Comparison of ENCODE assay signal across 21 cellular contexts in genomic region chr1:75131593-75132420, GRCh38. TPM values are rescaled to one million over a fixed set of nuclear protein-coding genes. Genes with fewer than 3 reads are reported as not detected.
DNase-seq lines count a peak whose midpoint lies in the region; ATAC-seq, FAIRE-seq and TF ChIP-seq lines count a peak whose summit lies in the region.
"Had no signal": no experiment of that assay in that cellular context is flagged by ENCODE, and none has a peak within 500 bp of the region (broad histone marks: within the 10 kb centered on the region; RNA-seq: fewer than 3 reads in every experiment).

No MANE protein-coding gene starts in this region.

- no peak overlapping the region for H3K4ac ChIP-seq in H9 (ENCODE audit: low read depth, low read length)
- H3K4ac ChIP-seq in H1 (replicated peaks; ENCODE audit: insufficient read length, low read depth, low read length): no peak overlapping the region

- no CpG with 5 or more reads among the region's 33 CpGs for WGBS in H9 (ENCODE audit: extremely low coverage, insufficient read length, low lambda C conversion rate)
- 2% methylated on average over 33 of the region's 33 CpGs; no CpG with 5 or more reads in 1 of the 2 experiments for WGBS in H1 (ENCODE audit: extremely low coverage in 1 of 2, insufficient coverage in 1 of 2, insufficient read length in 1 of 2, insufficient replicate concordance in 2 of 2, low coverage in 1 of 2, low lambda C conversion rate in 2 of 2, missing lambda C conversion rate in 1 of 2), 2 experiments
- WGBS in mesodermal cell (ENCODE audit: insufficient coverage in 2 of 2), 2 experiments: 2 to 4% methylated on average over 21 to 23 of the region's 33 CpGs

- H2BK20ac ChIP-seq in H9 (ENCODE audit: low read depth, low read length, poor library complexity, severe bottlenecking): no peak overlapping the region
- H2BK20ac ChIP-seq in H1 (ENCODE audit: low read length): 0 out of 2 replicates have a peak overlapping the region, but pooled peaks have one; percentile 11

- H3K4me2 ChIP-seq in H9 (ENCODE audit: insufficient read depth, insufficient read length, low read length): peak overlapping the region; percentile 58
- peak overlapping the region; percentile 89 to 98 for H3K4me2 ChIP-seq in H1 (ENCODE audit: insufficient read depth in 1 of 2, low read depth in 2 of 2, low read length in 2 of 2)

- no peak overlapping the region for H3K14ac ChIP-seq in H9 (ENCODE audit: insufficient read depth, low read length)
- no peak overlapping the region for H3K14ac ChIP-seq in H1 (ENCODE audit: insufficient read length)

- H3K4me3 ChIP-seq in H1 (ENCODE audit: extremely low read depth in 1 of 4, insufficient read depth in 2 of 4, low read depth in 3 of 4, low read length in 4 of 4) (peak overlapping the region in 3 of 4 experiments; percentile 14 to 70 (median 29); a peak in 4 of 8 replicates), mesodermal cell (ENCODE audit: extremely low read depth, insufficient read depth, low read length, poor library complexity, severe bottlenecking) (peak overlapping the region; percentile 49)

- TF ChIP-seq POLR2A in H1 (IDR thresholded peaks at IDR 0.05; ENCODE audit: control extremely low read depth in 1 of 2, low read depth in 2 of 2, low read length in 2 of 2): no peak

- TF ChIP-seq CTCF in H9 (conservative IDR thresholded peaks at IDR 0.05): no peak
- TF ChIP-seq CTCF in H1 (IDR thresholded peaks at IDR 0.05; ENCODE audit: control extremely low read depth in 1 of 3, insufficient read depth in 1 of 3, low read depth in 1 of 3, low read length in 3 of 3): no peak
- no peak for TF ChIP-seq CTCF in HFFc6 (IDR thresholded peaks at IDR 0.05)

- TF ChIP-seq EP300 in H1 (IDR thresholded peaks at IDR 0.05; ENCODE audit: borderline replicate concordance in 1 of 2, low read depth in 2 of 2, low read length in 2 of 2): no peak

- H3K27ac ChIP-seq in H9 (ENCODE audit: insufficient read length, low read depth, low read length) (no peak overlapping the region), H1 (ENCODE audit: low read depth, low read length) (no peak overlapping the region), mesodermal cell (ENCODE audit: low read depth, low read length, severe bottlenecking) (no peak overlapping the region)

- H3K9ac ChIP-seq in H9 (ENCODE audit: extremely low read depth, insufficient read length, low read length): no peak overlapping the region
- no peak overlapping the region for H3K9ac ChIP-seq in H1 (replicated peaks in 1 of 4; ENCODE audit: extremely low read depth in 1 of 4, low read depth in 3 of 4, low read length in 3 of 4)

- H2AK5ac ChIP-seq in H9 (ENCODE audit: insufficient read length, low read length) (no peak overlapping the region), H1 (ENCODE audit: low read depth, low read length) (no peak overlapping the region)

- H3K23me2 ChIP-seq in H9 (ENCODE audit: insufficient read length, low read depth, low read length, poor library complexity, severe bottlenecking) (peaks cover 41% of the 10 kb centered on the region), H1 (ENCODE audit: low read depth, low read length) (peaks cover 25% of the 10 kb centered on the region)

- H3K23ac ChIP-seq in H9 (ENCODE audit: insufficient read length, low read depth, low read length): no peak overlapping the region
- no peak overlapping the region for H3K23ac ChIP-seq in H1 (ENCODE audit: insufficient read length)

- H3K9me3 ChIP-seq in H9 (ENCODE audit: control insufficient read depth, low read depth, low read length): no peaks in the 10 kb centered on the region
- no peaks in the 10 kb centered on the region for H3K9me3 ChIP-seq in H1 (ENCODE audit: insufficient read depth in 2 of 2, low read depth in 1 of 2, low read length in 1 of 2)
- H3K9me3 ChIP-seq in mesodermal cell (ENCODE audit: control insufficient read depth, low read length): no peaks in the 10 kb centered on the region

- CTCF ChIA-PET in H1 (lab: Charles Lee; ENCODE audit: partially characterized antibody): interaction anchor here (0.9 to 7.9 kb wide), 13 partner anchors 26 to 362 kb away, joined by 3 to 39 read pairs (median 4); no protein-coding TSS in a partner anchor

- peaks cover 2 to 12% of the 10 kb centered on the region in 2 experiments; a peak in 1 of 5 replicates for H3K9me3 Mint-ChIP-seq in H9
- no peaks in the 10 kb centered on the region; the same call in 1 of the 2 replicates for H3K9me3 Mint-ChIP-seq in HFFc6
- H3K9me3 Mint-ChIP-seq: activated naive CD4-positive, alpha-beta T cell treated with anti-CD3 and anti-CD28 coated beads, Interleukin-2, amount 50 U/mL, for 24 hours had no signal

- ATAC-seq in HG03378 (IDR thresholded peaks at IDR 0.05; ENCODE audit: unreplicated experiment): no peak
- ATAC-seq: stimulated activated naive CD8-positive, alpha-beta T cell treated with anti-CD3 and anti-CD28 coated beads, Interleukin-15, Interleukin-2, amounts not matched to agents 100 U/mL and 50 U/mL, for 24 hours had no signal

- no peak overlapping the region for H2BK15ac ChIP-seq in H9 (ENCODE audit: low read depth, low read length)
- no peak overlapping the region for H2BK15ac ChIP-seq in H1 (ENCODE audit: low read length)

- H2BK12ac ChIP-seq in H9 (ENCODE audit: insufficient read length, low read depth, low read length) (no peak overlapping the region), H1 (ENCODE audit: low read depth, low read length) (peak overlapping the region; percentile 72; the same call in 1 of the 2 replicates)

- peaks cover 0 to 1% (median 0%) of the 10 kb centered on the region in 3 experiments; a peak in 1 of 7 replicates for H3K36me3 Mint-ChIP-seq in H9 (ENCODE audit: insufficient read depth in 1 of 3, low read depth in 3 of 3)
- H3K36me3 Mint-ChIP-seq in HFFc6 (ENCODE audit: low read depth): no peaks in the 10 kb centered on the region; the same call in 1 of the 2 replicates
- H3K36me3 Mint-ChIP-seq: activated naive CD4-positive, alpha-beta T cell treated with anti-CD3 and anti-CD28 coated beads, Interleukin-2, amount 50 U/mL, for 24 hours; CD4-positive, alpha-beta memory T cell had no signal

- H3K4me3 Mint-ChIP-seq in H9 (peak overlapping the region; percentile 29 to 79; a peak in 4 of 5 replicates), HFFc6 (no peak overlapping the region)
- H3K4me3 Mint-ChIP-seq: activated naive CD4-positive, alpha-beta T cell treated with anti-CD3 and anti-CD28 coated beads, Interleukin-2, amount 50 U/mL, for 24 hours had no signal

- H3K27ac Mint-ChIP-seq in H9 (no peak overlapping the region), HFFc6 (no peak overlapping the region)
- H3K27ac Mint-ChIP-seq: activated naive CD4-positive, alpha-beta T cell treated with anti-CD3 and anti-CD28 coated beads, Interleukin-2, amount 50 U/mL, for 24 hours; CD4-positive, alpha-beta memory T cell had no signal

- H2AFZ ChIP-seq in H9 (ENCODE audit: low read length) (no peak overlapping the region), H1 (ENCODE audit: low read length) (no peak overlapping the region)

- H3K79me1 ChIP-seq in H9 (ENCODE audit: insufficient read depth, low read depth, low read length, poor library complexity, severe bottlenecking) (no peaks in the 10 kb centered on the region), H1 (ENCODE audit: low read depth, low read length) (no peaks in the 10 kb centered on the region)

- peak; percentile 34 for DNase-seq in ELF-1 (ENCODE audit: low read depth, low spot score)
- no peak for DNase-seq in H9
- DNase-seq in H1 (ENCODE audit: low read depth in 1 of 2, low spot score in 2 of 2): peak in 1 of 2 experiments; percentile 55
- no peak for DNase-seq in C1 segment of cervical spinal cord (lab: John Stamatoyannopoulos, UW)
- DNase-seq in DMS153 treated with DMSO at 0.1 percent for 48 hours (lab: John Stamatoyannopoulos, UW; ENCODE audit: unreplicated experiment): no peak
- DNase-seq in HFFc6: no peak
- DNase-seq: activated CD4-positive, CD25-positive, alpha-beta regulatory T cell treated with anti-CD3 and anti-CD28 coated beads, Interleukin-2, amount 50 U/mL, for 72 hours; CD4-positive, alpha-beta memory T cell; effector CD4-positive, alpha-beta T cell; hypothalamus; IMR-90; NCI-H2081; RPMI8226; stimulated activated CD4-positive, alpha-beta T cell treated with anti-CD3 and anti-CD28 coated beads, Interleukin-4, amount 100 ng/mL, for 24 hours; stimulated activated naive CD8-positive, alpha-beta T cell treated with anti-CD3 and anti-CD28 coated beads, Interleukin-15, Interleukin-2, amounts not matched to agents 100 U/mL and 50 U/mL, for 24 hours had no signal

- H2BK5ac ChIP-seq in H9 (ENCODE audit: insufficient read length, low read length): no peak overlapping the region
- no peak overlapping the region for H2BK5ac ChIP-seq in H1 (ENCODE audit: low read depth, low read length)

- no peak for FAIRE-seq in H1 (lab: Jason Lieb, UNC)
- FAIRE-seq: frontal cortex had no signal

- H3K27me3 Mint-ChIP-seq in H9 (ENCODE audit: low read depth): peaks cover 99% of the 10 kb centered on the region
- peaks cover 66% of the 10 kb centered on the region for H3K27me3 Mint-ChIP-seq in HFFc6 (ENCODE audit: insufficient read depth)

- H4K91ac ChIP-seq in H9 (ENCODE audit: insufficient read length, low read depth, low read length) (no peak overlapping the region), H1 (replicated peaks; ENCODE audit: insufficient read length, low read length) (no peak overlapping the region)

- no peak overlapping the region for H2BK120ac ChIP-seq in H9 (ENCODE audit: low read depth, low read length, poor library complexity, severe bottlenecking)
- no peak overlapping the region for H2BK120ac ChIP-seq in H1 (replicated peaks; ENCODE audit: low read depth, low read length)

- POLR2A ChIA-PET in H1 (lab: Charles Lee; ENCODE audit: partially characterized antibody): no interaction called here

- H4K5ac ChIP-seq in H9 (ENCODE audit: insufficient read length, low read depth, low read length) (no peak overlapping the region), H1 (ENCODE audit: insufficient read length, low read depth, low read length) (no peak overlapping the region)

- no peak for TF ChIP-seq RAD21 in H1 (IDR thresholded peaks at IDR 0.05 in 1 of 2, conservative IDR thresholded peaks at IDR 0.05 in 1 of 2; ENCODE audit: low read depth in 2 of 2, low read length in 2 of 2)

- peaks cover 75% of the 10 kb centered on the region for H3K27me3 ChIP-seq in H9 (ENCODE audit: insufficient read depth, low read length)
- peaks cover 53 to 99% (median 90%) of the 10 kb centered on the region in 4 experiments for H3K27me3 ChIP-seq in H1 (replicated peaks in 1 of 4; ENCODE audit: control insufficient read depth in 3 of 4, extremely low read depth in 1 of 4, insufficient read depth in 3 of 4, low read length in 3 of 4)

- no peak overlapping the region for H3K18ac ChIP-seq in H9 (ENCODE audit: insufficient read length, low read depth, low read length)
- peak overlapping the region; percentile 13 for H3K18ac ChIP-seq in H1 (ENCODE audit: extremely low read depth, low read length)

- no peaks in the 10 kb centered on the region for H4K20me1 ChIP-seq in H9 (ENCODE audit: control insufficient read depth, insufficient read depth, insufficient read length)
- H4K20me1 ChIP-seq in H1 (replicated peaks in 1 of 2; ENCODE audit: control insufficient read depth in 1 of 2, insufficient read depth in 2 of 2, low read length in 2 of 2): peaks cover 2 to 5% of the 10 kb centered on the region in 2 experiments

- no peak overlapping the region for H3K56ac ChIP-seq in H9 (ENCODE audit: insufficient read length, low read depth, low read length)
- H3K56ac ChIP-seq in H1 (replicated peaks; ENCODE audit: insufficient read length, low read depth, low read length): no peak overlapping the region

- H3K4me1 Mint-ChIP-seq in H9 (peaks cover 65 to 73% of the 10 kb centered on the region in 2 experiments), HFFc6 (ENCODE audit: low read depth) (peaks cover 21% of the 10 kb centered on the region)

- H4K8ac ChIP-seq in H9 (replicated peaks; ENCODE audit: insufficient read length, low read depth, low read length) (no peak overlapping the region), H1 (ENCODE audit: extremely low read depth, insufficient read depth, low read length) (no peak overlapping the region)

- peaks cover 3% of the 10 kb centered on the region; the same call in 1 of the 2 replicates for H3K4me1 ChIP-seq in H9 (ENCODE audit: insufficient read depth, low read length)
- H3K4me1 ChIP-seq in H1 (replicated peaks in 1 of 4; ENCODE audit: control insufficient read depth in 3 of 4, insufficient read depth in 4 of 4, low read length in 3 of 4): peaks cover 5 to 46% (median 25%) of the 10 kb centered on the region in 4 experiments
- H3K4me1 ChIP-seq in mesodermal cell (ENCODE audit: control insufficient read depth, insufficient read depth, low read length, poor library complexity, severe bottlenecking): peaks cover 11% of the 10 kb centered on the region

- no peak overlapping the region for H3T11ph ChIP-seq in H9 (ENCODE audit: low read length)

- no peaks in the 10 kb centered on the region for H3K79me2 ChIP-seq in H9 (ENCODE audit: insufficient read depth, low read length)
- H3K79me2 ChIP-seq in H1 (ENCODE audit: control insufficient read depth in 1 of 2, insufficient read depth in 2 of 2, low read length in 2 of 2): no peaks in the 10 kb centered on the region

- H3K36me3 ChIP-seq in H1 (ENCODE audit: control insufficient read depth in 2 of 4, insufficient read depth in 4 of 4, low read length in 3 of 4) (no peaks in the 10 kb centered on the region), mesodermal cell (ENCODE audit: control insufficient read depth, insufficient read depth, low read length) (no peaks in the 10 kb centered on the region)

RNA-seq across cellular contexts. Expression of gene LHX8, which starts 2.4 kb away (rescaled TPM):
- not detected in 2 replicates for total RNA-seq in H9 (2021)
- 1.2 and 1.5 TPM in 2 replicates for total RNA-seq in H1 (2021; fragmentation: NEBNext Ultra II Directional; extraction: Animal tissue kit (Norgen Biotek cat#: 25700))
- 0.25 and 0.50 TPM in 2 replicates for polyA plus RNA-seq in H1 (2011; rRNA removed)
- 0.65 TPM for polyA plus RNA-seq in H1 (2011; cell fraction: cytosol; rRNA removed)
- polyA plus RNA-seq in H1 (2011; cell fraction: nucleus; rRNA removed): 0.63 TPM
- polyA plus RNA-seq in H1 (2012, experiment 1 of 2): 0.24 to 0.64 TPM (median 0.39 TPM) in 4 replicates
- 0.35 TPM for polyA plus RNA-seq in H1 (2012, experiment 2 of 2)
- polyA plus RNA-seq in H1 (2013, experiment 1 of 2): 1.5 TPM
- 1.2 TPM for polyA plus RNA-seq in H1 (2013, experiment 2 of 2)
- polyA minus RNA-seq in H1 (2011; rRNA and poly(A)+ RNA removed): 0.73 and 1.1 TPM in 2 replicates
- polyA minus RNA-seq in H1 (2011; cell fraction: cytosol; rRNA and poly(A)+ RNA removed): not detected
- 0.40 TPM for polyA minus RNA-seq in H1 (2011; cell fraction: nucleus; rRNA and poly(A)+ RNA removed)
- polyA plus RNA-seq in mesodermal cell (2013, experiment 1 of 2): 6.9 TPM
- polyA plus RNA-seq in mesodermal cell (2013, experiment 2 of 2): 5.6 TPM
- not detected for total RNA-seq in HFFc6 (2021; fragmentation: NEBNext Ultra II Directional; extraction: Animal tissue kit (Norgen Biotek cat#: 25700))
- total RNA-seq: CD4-positive, alpha-beta memory T cell; chondrocyte; IMR-90; osteocyte had no signal
- polyA plus RNA-seq: CD4-positive, alpha-beta memory T cell; IMR-90 had no signal
